Comparison of ENCODE assay signal across 34 cellular contexts in genomic region chr3:2274531-2274930, GRCh38.
"Had no signal": no experiment of that assay in that cellular context is flagged by ENCODE, and none has a peak within 500 bp of the region (broad histone marks: within the 10 kb centered on the region; RNA-seq: fewer than 3 reads in every experiment).

No MANE protein-coding gene starts in this region.

- H3K4me1 Mint-ChIP-seq: activated CD4-positive, alpha-beta T cell treated with anti-CD3 and anti-CD28 coated beads for 36 hours; activated CD4-positive, alpha-beta T cell treated with anti-CD3 and anti-CD28 coated beads, Interleukin-2, amount 10 ng/mL, durations not matched to agents 24 days and 14 days; activated CD8-positive, alpha-beta memory T cell treated with anti-CD3 and anti-CD28 coated beads, Interleukin-2, amount 10 ng/mL, durations not matched to agents 7 days and 5 days; activated naive CD4-positive, alpha-beta T cell treated with anti-CD3 and anti-CD28 coated beads, Interleukin-2, amount 10 ng/mL, durations not matched to agents 7 days and 5 days; activated naive CD8-positive, alpha-beta T cell treated with anti-CD3 and anti-CD28 coated beads, Interleukin-2, amount 10 ng/mL, durations not matched to agents 7 days and 5 days; T-helper 17 cell had no signal

- H3K4me3 Mint-ChIP-seq: activated CD4-positive, alpha-beta memory T cell treated with anti-CD3 and anti-CD28 coated beads for 36 hours; activated CD4-positive, alpha-beta T cell treated with anti-CD3 and anti-CD28 coated beads for 36 hours; activated CD4-positive, alpha-beta T cell treated with anti-CD3 and anti-CD28 coated beads, Interleukin-2, amount 10 ng/mL, durations not matched to agents 24 days and 14 days; activated CD8-positive, alpha-beta memory T cell treated with anti-CD3 and anti-CD28 coated beads, Interleukin-2, amount 10 ng/mL, durations not matched to agents 7 days and 5 days; activated CD8-positive, alpha-beta T cell treated with anti-CD3 and anti-CD28 coated beads, Interleukin-2, amount 10 ng/mL, durations not matched to agents 7 days and 5 days; activated naive CD4-positive, alpha-beta T cell treated with anti-CD3 and anti-CD28 coated beads, Interleukin-2, amount 10 ng/mL, durations not matched to agents 7 days and 5 days; activated naive CD8-positive, alpha-beta T cell treated with anti-CD3 and anti-CD28 coated beads, Interleukin-2, amount 10 ng/mL, durations not matched to agents 7 days and 5 days; activated T-helper 1 cell treated with anti-CD3 and anti-CD28 coated beads, Interleukin-12 subunit alpha, Interleukin-12 subunit beta, Interleukin-2, Interleukin-4 antibody, amounts not matched to agents 30 ng/mL and 10 ng/mL and 1 ng/mL, durations not matched to agents 14 hours and 24 hours and 36 hours; brain; endodermal cell; T-helper 17 cell; T-helper 2 cell treated with Interferon-gamma antibody and Interleukin-4, amounts not matched to agents 5 μg/mL and 100 μg/mL, for 36 hours had no signal

- H3K27ac Mint-ChIP-seq: activated CD4-positive, alpha-beta memory T cell treated with anti-CD3 and anti-CD28 coated beads for 36 hours; activated CD4-positive, alpha-beta T cell treated with anti-CD3 and anti-CD28 coated beads for 36 hours; activated CD4-positive, alpha-beta T cell treated with anti-CD3 and anti-CD28 coated beads, Interleukin-2, amount 10 ng/mL, durations not matched to agents 24 days and 14 days; activated CD8-positive, alpha-beta memory T cell treated with anti-CD3 and anti-CD28 coated beads, Interleukin-2, amount 10 ng/mL, durations not matched to agents 7 days and 5 days; activated CD8-positive, alpha-beta T cell treated with anti-CD3 and anti-CD28 coated beads, Interleukin-2, amount 10 ng/mL, durations not matched to agents 7 days and 5 days; activated naive CD4-positive, alpha-beta T cell treated with anti-CD3 and anti-CD28 coated beads, Interleukin-2, amount 10 ng/mL, durations not matched to agents 7 days and 5 days; activated naive CD4-positive, alpha-beta T cell treated with anti-CD3 and anti-CD28 coated beads, Interleukin-2, amount 50 U/mL, for 72 hours; activated naive CD8-positive, alpha-beta T cell treated with anti-CD3 and anti-CD28 coated beads, Interleukin-2, amount 10 ng/mL, durations not matched to agents 7 days and 5 days; activated T-helper 1 cell treated with anti-CD3 and anti-CD28 coated beads, Interleukin-12 subunit alpha, Interleukin-12 subunit beta, Interleukin-2, Interleukin-4 antibody, amounts not matched to agents 30 ng/mL and 10 ng/mL and 1 ng/mL, durations not matched to agents 14 hours and 24 hours and 36 hours; activated T-helper 2 cell treated with anti-CD3 and anti-CD28 coated beads, Interferon-gamma antibody, Interleukin-2, Interleukin-4, amounts not matched to agents 10 μg/mL and 5 μg/mL and 100 μg/mL, durations not matched to agents 14 hours and 24 hours and 36 hours; brain; endodermal cell; T-helper 17 cell; T-helper 2 cell treated with Interferon-gamma antibody and Interleukin-4, amounts not matched to agents 5 μg/mL and 100 μg/mL, for 36 hours had no signal

- H3K36me3 Mint-ChIP-seq: activated CD4-positive, alpha-beta memory T cell treated with anti-CD3 and anti-CD28 coated beads for 36 hours; activated CD8-positive, alpha-beta memory T cell treated with anti-CD3 and anti-CD28 coated beads, Interleukin-2, amount 10 ng/mL, durations not matched to agents 7 days and 5 days; activated naive CD4-positive, alpha-beta T cell treated with anti-CD3 and anti-CD28 coated beads, Interleukin-2, amount 10 ng/mL, durations not matched to agents 7 days and 5 days; activated naive CD4-positive, alpha-beta T cell treated with anti-CD3 and anti-CD28 coated beads, Interleukin-2, amount 50 U/mL, for 72 hours; activated naive CD8-positive, alpha-beta T cell treated with anti-CD3 and anti-CD28 coated beads, Interleukin-2, amount 10 ng/mL, durations not matched to agents 7 days and 5 days; brain had no signal

- H3K4me3 ChIP-seq: ascending aorta, breast epithelium, cardiac muscle cell, colonic mucosa, gastroesophageal sphincter, heart right ventricle had no signal

- ATAC-seq: activated CD4-positive, alpha-beta T cell treated with anti-CD3 and anti-CD28 coated beads for 36 hours; activated CD8-positive, alpha-beta memory T cell treated with anti-CD3 and anti-CD28 coated beads, Interleukin-2, amount 10 ng/mL, durations not matched to agents 7 days and 5 days; activated CD8-positive, alpha-beta T cell treated with anti-CD3 and anti-CD28 coated beads, Interleukin-2, amount 10 ng/mL, durations not matched to agents 7 days and 5 days; activated naive CD4-positive, alpha-beta T cell treated with anti-CD3 and anti-CD28 coated beads, Interleukin-2, amount 50 U/mL, for 72 hours; esophagus mucosa; foreskin keratinocyte; gastroesophageal sphincter; heart right ventricle; T-helper 17 cell had no signal

- H3K9me3 Mint-ChIP-seq: activated CD4-positive, alpha-beta memory T cell treated with anti-CD3 and anti-CD28 coated beads for 36 hours; activated CD4-positive, alpha-beta T cell treated with anti-CD3 and anti-CD28 coated beads, Interleukin-2, amount 10 ng/mL, durations not matched to agents 24 days and 14 days; activated naive CD4-positive, alpha-beta T cell treated with anti-CD3 and anti-CD28 coated beads, Interleukin-2, amount 10 ng/mL, durations not matched to agents 7 days and 5 days; activated naive CD4-positive, alpha-beta T cell treated with anti-CD3 and anti-CD28 coated beads, Interleukin-2, amount 50 U/mL, for 72 hours; activated naive CD8-positive, alpha-beta T cell treated with anti-CD3 and anti-CD28 coated beads, Interleukin-2, amount 10 ng/mL, durations not matched to agents 7 days and 5 days; activated T-helper 1 cell treated with anti-CD3 and anti-CD28 coated beads, Interleukin-12 subunit alpha, Interleukin-12 subunit beta, Interleukin-2, Interleukin-4 antibody, amounts not matched to agents 30 ng/mL and 10 ng/mL and 1 ng/mL, durations not matched to agents 14 hours and 24 hours and 36 hours; activated T-helper 2 cell treated with anti-CD3 and anti-CD28 coated beads, Interferon-gamma antibody, Interleukin-2, Interleukin-4, amounts not matched to agents 10 μg/mL and 5 μg/mL and 100 μg/mL, durations not matched to agents 14 hours and 24 hours and 36 hours; endodermal cell; T-helper 2 cell treated with Interferon-gamma antibody and Interleukin-4, amounts not matched to agents 5 μg/mL and 100 μg/mL, for 36 hours had no signal

- DNase-seq: activated CD4-positive, alpha-beta memory T cell treated with anti-CD3 and anti-CD28 coated beads for 36 hours; activated CD4-positive, alpha-beta T cell treated with anti-CD3 and anti-CD28 coated beads for 36 hours; activated CD4-positive, alpha-beta T cell treated with anti-CD3 and anti-CD28 coated beads, Interleukin-2, amount 10 ng/mL, durations not matched to agents 24 days and 14 days; activated CD4-positive, CD25-positive, alpha-beta regulatory T cell; activated CD4-positive, CD25-positive, alpha-beta regulatory T cell treated with anti-CD3 and anti-CD28 coated beads, Interleukin-2, amount 50 U/mL, for 72 hours; activated CD8-positive, alpha-beta memory T cell treated with anti-CD3 and anti-CD28 coated beads, Interleukin-2, amount 10 ng/mL, durations not matched to agents 7 days and 5 days; activated CD8-positive, alpha-beta memory T cell treated with anti-CD3 and anti-CD28 coated beads, Interleukin-2, amount 50 U/mL, for 4 hours; activated CD8-positive, alpha-beta T cell treated with anti-CD3 and anti-CD28 coated beads, Interleukin-2, amount 10 ng/mL, durations not matched to agents 7 days and 5 days; activated gamma-delta T cell; activated naive CD4-positive, alpha-beta T cell; activated naive CD4-positive, alpha-beta T cell treated with anti-CD3 and anti-CD28 coated beads, Interleukin-2, amount 10 ng/mL, durations not matched to agents 7 days and 5 days; activated naive CD8-positive, alpha-beta T cell treated with anti-CD3 and anti-CD28 coated beads, Interleukin-2, amount 10 ng/mL, durations not matched to agents 7 days and 5 days; activated T-cell treated with anti-CD3 and anti-CD28 coated beads, Interleukin-2, amount 50 U/mL, for 1 hour; activated T-cell treated with anti-CD3 and anti-CD28 coated beads, Interleukin-2, amount 50 U/mL, for 48 hours; central memory CD4-positive, alpha-beta T cell; cerebellar nuclear complex; colonic mucosa; effector CD8-positive, alpha-beta T cell; endodermal cell; foreskin keratinocyte; heart right ventricle; T-helper 1 cell; T-helper 17 cell; T1000 had no signal

- H3K27me3 Mint-ChIP-seq: activated CD4-positive, alpha-beta memory T cell treated with anti-CD3 and anti-CD28 coated beads for 36 hours; activated CD4-positive, alpha-beta T cell treated with anti-CD3 and anti-CD28 coated beads for 36 hours; activated CD4-positive, alpha-beta T cell treated with anti-CD3 and anti-CD28 coated beads, Interleukin-2, amount 10 ng/mL, durations not matched to agents 24 days and 14 days; activated CD8-positive, alpha-beta memory T cell treated with anti-CD3 and anti-CD28 coated beads, Interleukin-2, amount 10 ng/mL, durations not matched to agents 7 days and 5 days; activated naive CD4-positive, alpha-beta T cell treated with anti-CD3 and anti-CD28 coated beads, Interleukin-2, amount 10 ng/mL, durations not matched to agents 7 days and 5 days; activated naive CD8-positive, alpha-beta T cell treated with anti-CD3 and anti-CD28 coated beads, Interleukin-2, amount 10 ng/mL, durations not matched to agents 7 days and 5 days; brain; T-helper 17 cell had no signal
